22 cellular contexts compared by ENCODE assay signal in genomic region chr18:50091495-50092249, GRCh38.
DNase-seq lines count a peak whose midpoint lies in the region; TF ChIP-seq lines count a peak whose summit lies in the region.
"Had no signal": no experiment of that assay in that cellular context is flagged by ENCODE, and none has a peak within 500 bp of the region (broad histone marks: within the 10 kb centered on the region; RNA-seq: fewer than 3 reads in every experiment).

No MANE protein-coding gene starts in this region.

- H3K4ac ChIP-seq in neuronal stem cell (ENCODE audit: low read length): no peak overlapping the region

- peaks cover 1 to 7% of the 10 kb centered on the region in 2 donors for H3K4me1 ChIP-seq in neuronal stem cell (ENCODE audit: control insufficient read depth in 2 of 2, insufficient read depth in 1 of 2, low read depth in 1 of 2, low read length in 2 of 2)
- H3K4me1 ChIP-seq: upper lobe of right lung had no signal

- H4K8ac ChIP-seq in neuronal stem cell (ENCODE audit: low read depth, low read length): no peak overlapping the region

- POLR2A ChIA-PET in activated CD4-positive, alpha-beta memory T cell treated with anti-CD3 and anti-CD28 coated beads, Interleukin-2, amount 10 ng/mL, durations not matched to agents 7 days and 5 days (lab: Charles Lee): no interaction called here

- no peak overlapping the region for H4K91ac ChIP-seq in neuronal stem cell (ENCODE audit: low read depth, low read length, poor library complexity)

- H3K27me3 ChIP-seq in WERI-Rb-1 (ENCODE audit: insufficient read depth, low read depth, severe bottlenecking) (no peaks in the 10 kb centered on the region), neuronal stem cell (ENCODE audit: control insufficient read depth in 3 of 3, insufficient read depth in 3 of 3, low read depth in 1 of 3, low read length in 3 of 3) (no peaks in the 10 kb centered on the region)
- H3K27me3 ChIP-seq: ovary, upper lobe of right lung had no signal

- H2AFZ ChIP-seq in neuronal stem cell (ENCODE audit: low read length): no peak overlapping the region

- H3K23ac ChIP-seq in neuronal stem cell (ENCODE audit: low read depth, low read length, poor library complexity): no peak overlapping the region

- H3K36me3 Mint-ChIP-seq in type B pancreatic cell: no peaks in the 10 kb centered on the region
- H3K36me3 Mint-ChIP-seq in activated CD4-positive, alpha-beta memory T cell treated with anti-CD3 and anti-CD28 coated beads, Interleukin-2, amount 10 ng/mL, durations not matched to agents 7 days and 5 days (ENCODE audit: low read depth): no peaks in the 10 kb centered on the region
- H3K36me3 Mint-ChIP-seq: stimulated activated effector memory CD8-positive, alpha-beta T cell treated with anti-CD3 and anti-CD28 coated beads, Interleukin-12 subunit alpha, Interleukin-12 subunit beta, amount 100 ng/mL, for 72 hours had no signal

- no peak for TF ChIP-seq CTCF in WERI-Rb-1 (IDR thresholded peaks at IDR 0.05; ENCODE audit: low read depth, low read length)
- no peak for TF ChIP-seq CTCF in type B pancreatic cell (conservative IDR thresholded peaks at IDR 0.05)

- H2BK120ac ChIP-seq in neuronal stem cell (ENCODE audit: low read depth, low read length): no peak overlapping the region

- H2BK5ac ChIP-seq in neuronal stem cell (ENCODE audit: low read length): no peak overlapping the region

- no peaks in the 10 kb centered on the region for H3K27me3 Mint-ChIP-seq in type B pancreatic cell
- peaks cover 18% of the 10 kb centered on the region for H3K27me3 Mint-ChIP-seq in activated CD4-positive, alpha-beta memory T cell treated with anti-CD3 and anti-CD28 coated beads, Interleukin-2, amount 10 ng/mL, durations not matched to agents 7 days and 5 days

- H3K9me3 Mint-ChIP-seq in type B pancreatic cell: no peaks in the 10 kb centered on the region
- H3K9me3 Mint-ChIP-seq in activated CD4-positive, alpha-beta memory T cell treated with anti-CD3 and anti-CD28 coated beads, Interleukin-2, amount 10 ng/mL, durations not matched to agents 7 days and 5 days: no peaks in the 10 kb centered on the region
- H3K9me3 Mint-ChIP-seq: activated CD4-positive, alpha-beta T cell treated with anti-CD3 and anti-CD28 coated beads, Interleukin-2, amount 10 ng/mL, durations not matched to agents 7 days and 5 days; stimulated activated effector memory CD8-positive, alpha-beta T cell treated with anti-CD3 and anti-CD28 coated beads, Interleukin-12 subunit alpha, Interleukin-12 subunit beta, amount 100 ng/mL, for 72 hours had no signal

- no peak overlapping the region for H2BK12ac ChIP-seq in neuronal stem cell (ENCODE audit: low read length)

- no peak overlapping the region for H3K14ac ChIP-seq in neuronal stem cell (ENCODE audit: low read length)

- no peak overlapping the region for H2BK15ac ChIP-seq in neuronal stem cell (ENCODE audit: low read length)

- H3K79me1 ChIP-seq in neuronal stem cell (ENCODE audit: low read depth, low read length): no peaks in the 10 kb centered on the region

- no peak overlapping the region for H3K4me2 ChIP-seq in neuronal stem cell (ENCODE audit: insufficient read depth, low read length, poor library complexity, severe bottlenecking)

- peak; percentile 16 for DNase-seq in NCI-H1694 treated with DMSO at 0.1 percent for 48 hours (lab: John Stamatoyannopoulos, UW)
- DNase-seq in NCI-H1694 (lab: John Stamatoyannopoulos, UW): no peak
- no peak for DNase-seq in WERI-Rb-1
- DNase-seq in left kidney (ENCODE audit: low read depth, low spot score): peak; percentile 15
- DNase-seq in type B pancreatic cell (ENCODE audit: extremely low spot score, unreplicated experiment): no peak
- no peak for DNase-seq in neuronal stem cell (ENCODE audit: low spot score)
- DNase-seq in NCI-H2107 treated with DMSO at 0.1 percent for 48 hours (lab: John Stamatoyannopoulos, UW; ENCODE audit: unreplicated experiment): no peak
- DNase-seq in activated CD4-positive, alpha-beta memory T cell treated with anti-CD3 and anti-CD28 coated beads, Interleukin-2, amount 10 ng/mL, durations not matched to agents 7 days and 5 days: no peak
- DNase-seq: 8988T; activated CD4-positive, alpha-beta T cell treated with anti-CD3 and anti-CD28 coated beads, Interleukin-2, amount 10 ng/mL, durations not matched to agents 7 days and 5 days; activated naive CD4-positive, alpha-beta T cell treated with anti-CD3 and anti-CD28 coated beads, Interleukin-2, amount 50 U/mL, for 16 hours; activated T-cell treated with anti-CD3 and anti-CD28 coated beads, Interleukin-2, amount 50 U/mL, for 1 hour; EL; heart right ventricle; NCI-H187; NCI-H526 treated with DMSO at 0.1 percent for 48 hours; ovary; upper lobe of right lung had no signal

- H3K4me3 Mint-ChIP-seq in type B pancreatic cell: peak overlapping the region; percentile 6
- H3K4me3 Mint-ChIP-seq in activated CD4-positive, alpha-beta memory T cell treated with anti-CD3 and anti-CD28 coated beads, Interleukin-2, amount 10 ng/mL, durations not matched to agents 7 days and 5 days: no peak overlapping the region
- H3K4me3 Mint-ChIP-seq: activated CD4-positive, alpha-beta T cell treated with anti-CD3 and anti-CD28 coated beads, Interleukin-2, amount 10 ng/mL, durations not matched to agents 7 days and 5 days; stimulated activated effector memory CD8-positive, alpha-beta T cell treated with anti-CD3 and anti-CD28 coated beads, Interleukin-12 subunit alpha, Interleukin-12 subunit beta, amount 100 ng/mL, for 72 hours had no signal

- H3K4me1 Mint-ChIP-seq in type B pancreatic cell (ENCODE audit: unreplicated experiment): peaks cover 25% of the 10 kb centered on the region
- H3K4me1 Mint-ChIP-seq in activated CD4-positive, alpha-beta memory T cell treated with anti-CD3 and anti-CD28 coated beads, Interleukin-2, amount 10 ng/mL, durations not matched to agents 7 days and 5 days: no peaks in the 10 kb centered on the region
- H3K4me1 Mint-ChIP-seq: activated CD4-positive, alpha-beta T cell treated with anti-CD3 and anti-CD28 coated beads, Interleukin-2, amount 10 ng/mL, durations not matched to agents 7 days and 5 days; stimulated activated effector memory CD8-positive, alpha-beta T cell treated with anti-CD3 and anti-CD28 coated beads, Interleukin-12 subunit alpha, Interleukin-12 subunit beta, amount 100 ng/mL, for 72 hours had no signal

- no peak overlapping the region for H3K18ac ChIP-seq in neuronal stem cell (ENCODE audit: low read length)

- H3K4me3 ChIP-seq in WERI-Rb-1 (ENCODE audit: low read depth, low read length): no peak overlapping the region
- no peak overlapping the region for H3K4me3 ChIP-seq in neuronal stem cell (ENCODE audit: low read length in 2 of 2)
- H3K4me3 ChIP-seq: dorsolateral prefrontal cortex, heart right ventricle, ovary, skin epidermis, upper lobe of right lung had no signal

- CTCF ChIA-PET in activated CD4-positive, alpha-beta memory T cell treated with anti-CD3 and anti-CD28 coated beads, Interleukin-2, amount 10 ng/mL, durations not matched to agents 7 days and 5 days (lab: Charles Lee): no interaction called here

- no peak overlapping the region for H2AK5ac ChIP-seq in neuronal stem cell (ENCODE audit: low read depth, low read length)

- no CpG with 5 or more reads among the region's 3 CpGs for WGBS in neuronal stem cell (ENCODE audit: extremely low coverage in 2 of 2, insufficient read length in 2 of 2, insufficient replicate concordance in 1 of 2), 2 donors

- no peaks in the 10 kb centered on the region for H3K36me3 ChIP-seq in WERI-Rb-1
- no peaks in the 10 kb centered on the region for H3K36me3 ChIP-seq in neuronal stem cell (replicated peaks in 1 of 2; ENCODE audit: control insufficient read depth in 2 of 2, insufficient read depth in 2 of 2, low read length in 2 of 2)
- H3K36me3 ChIP-seq: heart right ventricle, ovary, upper lobe of right lung had no signal

- peak overlapping the region; percentile 40 for H3K27ac ChIP-seq in WERI-Rb-1
- no peak overlapping the region for H3K27ac ChIP-seq in neuronal stem cell (replicated peaks; ENCODE audit: low read length)
- H3K27ac ChIP-seq: C4-2B, dorsolateral prefrontal cortex, heart right ventricle, ovary, upper lobe of right lung had no signal

- peak overlapping the region; percentile 44 for H3K27ac Mint-ChIP-seq in type B pancreatic cell
- H3K27ac Mint-ChIP-seq in activated CD4-positive, alpha-beta memory T cell treated with anti-CD3 and anti-CD28 coated beads, Interleukin-2, amount 10 ng/mL, durations not matched to agents 7 days and 5 days: no peak overlapping the region
- H3K27ac Mint-ChIP-seq: activated CD4-positive, alpha-beta T cell treated with anti-CD3 and anti-CD28 coated beads, Interleukin-2, amount 10 ng/mL, durations not matched to agents 7 days and 5 days; stimulated activated effector memory CD8-positive, alpha-beta T cell treated with anti-CD3 and anti-CD28 coated beads, Interleukin-12 subunit alpha, Interleukin-12 subunit beta, amount 100 ng/mL, for 72 hours had no signal

- H3K9ac ChIP-seq in neuronal stem cell (ENCODE audit: low read depth, low read length, poor library complexity): no peak overlapping the region

- H3K9me3 ChIP-seq in WERI-Rb-1 (ENCODE audit: severe bottlenecking) (no peaks in the 10 kb centered on the region), neuronal stem cell (replicated peaks in 1 of 2; ENCODE audit: control insufficient read depth in 2 of 2, insufficient read depth in 1 of 2, low read depth in 1 of 2, low read length in 2 of 2) (no peaks in the 10 kb centered on the region)
- H3K9me3 ChIP-seq: heart right ventricle, ovary, upper lobe of right lung had no signal

Comparison
In these comparisons a context has a peak if more than half of its experiments do, and no peak if none do; other contexts are left out.
1. DNase-seq: peak in NCI-H1694 treated with DMSO at 0.1 percent for 48 hours (single experiment) and left kidney (single experiment); none in NCI-H1694 (single experiment), WERI-Rb-1 (single experiment), type B pancreatic cell (single experiment), neuronal stem cell (single experiment), NCI-H2107 treated with DMSO at 0.1 percent for 48 hours (single experiment) and activated CD4-positive, alpha-beta memory T cell treated with anti-CD3 and anti-CD28 coated beads, Interleukin-2, amount 10 ng/mL, durations not matched to agents 7 days and 5 days (single experiment).